Comparison of ENCODE assay signal across 13 cellular contexts in genomic region chr1:6207075-6207885, GRCh38. TPM values are rescaled to one million over a fixed set of nuclear protein-coding genes. Genes with fewer than 3 reads are reported as not detected.
DNase-seq lines count a peak whose midpoint lies in the region; ATAC-seq, FAIRE-seq and TF ChIP-seq lines count a peak whose summit lies in the region.
"Had no signal": no experiment of that assay in that cellular context is flagged by ENCODE, and none has a peak within 500 bp of the region (broad histone marks: within the 10 kb centered on the region; RNA-seq: fewer than 3 reads in every experiment).

No MANE protein-coding gene starts in this region.

- peak overlapping the region; percentile 56 for H3K4me3 ChIP-seq in bronchial epithelial cell (ENCODE audit: low read depth, low read length)

- no peak for FAIRE-seq in bronchial epithelial cell (lab: Jason Lieb, UNC)

- no peaks in the 10 kb centered on the region for H3K9me3 Mint-ChIP-seq in CD4-positive, alpha-beta T cell
- H3K9me3 Mint-ChIP-seq in HFFc6 (no peaks in the 10 kb centered on the region), naive B cell (peaks cover 0 to 2% (median 0%) of the 10 kb centered on the region in 7 donors)

- H3K27ac ChIP-seq in CD4-positive, alpha-beta T cell (ENCODE audit: low read depth, low read length) = no peak overlapping the region
- H3K27ac ChIP-seq: spleen had no signal

- H3K27me3 Mint-ChIP-seq in CD4-positive, alpha-beta T cell = peaks cover 15% of the 10 kb centered on the region
- H3K27me3 Mint-ChIP-seq in HFFc6 (ENCODE audit: insufficient read depth) (peaks cover 1% of the 10 kb centered on the region; the same call in 1 of the 2 replicates), naive B cell (peaks cover 17 to 52% (median 22%) of the 10 kb centered on the region in 3 donors)

- intact Hi-C loops in CD4-positive, alpha-beta T cell (cut with DNase I, micrococcal nuclease) = loop anchor here in 1 of 2 experiments (10.0 kb wide), 2 partner anchors 182 to 498 kb away; partner anchors contain the start of gene DNAJC11

- no peak for DNase-seq in CD4-positive, alpha-beta T cell
- DNase-seq in HFFc6 (no peak), bronchial epithelial cell (ENCODE audit: low read depth) (no peak), naive B cell (no peak), NCI-H1105 treated with DMSO at 0.1 percent for 48 hours (lab: John Stamatoyannopoulos, UW) (no peak), amniotic stem cell (lab: John Stamatoyannopoulos, UW) (no peak)
- DNase-seq: activated CD4-positive, alpha-beta T cell treated with anti-CD3 and anti-CD28 coated beads, Interleukin-2, amount 50 U/mL, for 48 hours; central memory CD4-positive, alpha-beta T cell; mesenchymal stem cell; SHP77; spleen had no signal

- TF ChIP-seq CTCF in CD4-positive, alpha-beta T cell (IDR thresholded peaks at IDR 0.05) = no peak
- TF ChIP-seq CTCF in HFFc6 (IDR thresholded peaks at IDR 0.05) (no peak), bronchial epithelial cell (IDR thresholded peaks at IDR 0.05; ENCODE audit: insufficient read depth, low read length, severe bottlenecking) (no peak)

- peaks cover 13% of the 10 kb centered on the region for H3K4me1 Mint-ChIP-seq in CD4-positive, alpha-beta T cell (ENCODE audit: low read depth)
- H3K4me1 Mint-ChIP-seq in HFFc6 (ENCODE audit: low read depth) (no peaks in the 10 kb centered on the region), naive B cell (peaks cover 0 to 22% (median 4%) of the 10 kb centered on the region in 3 donors)

- no peaks in the 10 kb centered on the region for H3K9me3 ChIP-seq in CD4-positive, alpha-beta T cell (ENCODE audit: control insufficient read depth, low read length)
- H3K9me3 ChIP-seq: spleen had no signal

- peak overlapping the region; percentile 62 for H3K4me3 Mint-ChIP-seq in CD4-positive, alpha-beta T cell
- H3K4me3 Mint-ChIP-seq in HFFc6 (peak overlapping the region; percentile 46), naive B cell (peak overlapping the region; percentile 44 to 81 (median 66))

- H3K36me3 ChIP-seq in bronchial epithelial cell (ENCODE audit: control insufficient read depth, insufficient read depth, low read length) = peaks cover 8% of the 10 kb centered on the region
- H3K36me3 ChIP-seq: spleen had no signal

- POLR2A ChIA-PET in CD4-positive, alpha-beta T cell (lab: Charles Lee) = interaction anchor here (1.8 kb wide), 1 partner anchor 29 kb away, joined by 5 read pairs; the partner anchor contains the start of gene ICMT

- CTCF ChIA-PET in CD4-positive, alpha-beta T cell (lab: Charles Lee) = no interaction called here

- H3K27ac Mint-ChIP-seq in CD4-positive, alpha-beta T cell = no peak overlapping the region
- no peak overlapping the region for H3K27ac Mint-ChIP-seq in HFFc6
- H3K27ac Mint-ChIP-seq in naive B cell = peak overlapping the region in 1 of 6 donors; percentile 6

- H3K27me3 ChIP-seq in CD4-positive, alpha-beta T cell (ENCODE audit: control insufficient read depth, insufficient read depth, low read length) = peaks cover 37% of the 10 kb centered on the region
- no peaks in the 10 kb centered on the region for H3K27me3 ChIP-seq in bronchial epithelial cell (ENCODE audit: control insufficient read depth, insufficient read depth, low read length)

- H3K36me3 Mint-ChIP-seq in CD4-positive, alpha-beta T cell (ENCODE audit: low read depth) = no peaks in the 10 kb centered on the region
- H3K36me3 Mint-ChIP-seq in HFFc6 (ENCODE audit: low read depth) (no peaks in the 10 kb centered on the region), naive B cell (no peaks in the 10 kb centered on the region)

- ATAC-seq in CD4-positive, alpha-beta T cell (ENCODE audit: poor library complexity) = no peak
- ATAC-seq in naive B cell (ENCODE audit: low read depth in 2 of 2) (no peak), HG03039 (IDR thresholded peaks at IDR 0.05; ENCODE audit: unreplicated experiment) (no peak), GM21717 (IDR thresholded peaks at IDR 0.05; ENCODE audit: unreplicated experiment) (no peak)

RNA-seq across cellular contexts. Expression of gene RNF207, which starts 1.4 kb away (rescaled TPM):
- 1 to 10 TPM; 5.4 to 6.8 TPM for total RNA-seq in CD4-positive, alpha-beta T cell
- 1 to 10 TPM; 2.0 to 5.2 (median 2.9) TPM for total RNA-seq in HFFc6 (2021; fragmentation: NEBNext Ultra II Directional; extraction: Animal tissue kit (Norgen Biotek cat#: 25700))
- 6.4 and 6.6 TPM in 2 replicates for total RNA-seq in bronchial epithelial cell
- under 1 TPM in 4 of 6 donors, not detected in 2; 0.12 to 0.61 (median 0.26) TPM for polyA plus RNA-seq in naive B cell (ENCODE audit: low read depth in 6 of 6)

RNA-seq across cellular contexts. Expression of gene RPL22, which starts 7.9 kb away (rescaled TPM):
- 100 to 1,000 TPM; 620 to 652 TPM for total RNA-seq in CD4-positive, alpha-beta T cell
- total RNA-seq in HFFc6 (2021; fragmentation: NEBNext Ultra II Directional; extraction: Animal tissue kit (Norgen Biotek cat#: 25700)) = 100 to 1,000 TPM; 233 to 341 (median 324) TPM
- total RNA-seq in bronchial epithelial cell = 153 and 194 TPM in 2 replicates
- 100 to 1,000 TPM; 148 to 237 (median 187) TPM for polyA plus RNA-seq in naive B cell (ENCODE audit: low read depth in 6 of 6)

RNA-seq across cellular contexts. Expression of gene CHD5, which starts 27.2 kb away (rescaled TPM):
- total RNA-seq in CD4-positive, alpha-beta T cell = under 1 TPM; 0.25 to 0.34 TPM
- under 1 TPM in 4 of 6 experiments, not detected in 2; 0.05 to 0.36 (median 0.16) TPM for total RNA-seq in HFFc6 (2021; fragmentation: NEBNext Ultra II Directional; extraction: Animal tissue kit (Norgen Biotek cat#: 25700))
- total RNA-seq in bronchial epithelial cell = 0.13 and 0.26 TPM in 2 replicates
- not detected for polyA plus RNA-seq in naive B cell (ENCODE audit: low read depth in 6 of 6)

RNA-seq across cellular contexts. Expression of gene ICMT, which starts 28.5 kb away (rescaled TPM):
- 1 to 10 TPM; 1.7 to 3.0 TPM for total RNA-seq in CD4-positive, alpha-beta T cell
- total RNA-seq in HFFc6 (2021; fragmentation: NEBNext Ultra II Directional; extraction: Animal tissue kit (Norgen Biotek cat#: 25700)) = 100 to 1,000 TPM in 2 of 6 experiments, 10 to 100 TPM in 4; 89.8 to 116 (median 96.0) TPM
- 43.3 and 53.4 TPM in 2 replicates for total RNA-seq in bronchial epithelial cell
- polyA plus RNA-seq in naive B cell (ENCODE audit: low read depth in 6 of 6) = 10 to 100 TPM in 4 of 6 donors, 1 to 10 TPM in 2; 5.4 to 16.2 (median 11.6) TPM

RNA-seq across cellular contexts. Expression of gene HES3, which starts 36.7 kb away (rescaled TPM):
- total RNA-seq in CD4-positive, alpha-beta T cell = not detected
- not detected for total RNA-seq in HFFc6 (2021; fragmentation: NEBNext Ultra II Directional; extraction: Animal tissue kit (Norgen Biotek cat#: 25700))
- not detected in 2 replicates for total RNA-seq in bronchial epithelial cell
- not detected for polyA plus RNA-seq in naive B cell (ENCODE audit: low read depth in 6 of 6)
- total RNA-seq: spleen had no signal
- polyA plus RNA-seq: spleen had no signal
